Comparison of ENCODE assay signal across 1 cellular context in the genomic region with DNA sequence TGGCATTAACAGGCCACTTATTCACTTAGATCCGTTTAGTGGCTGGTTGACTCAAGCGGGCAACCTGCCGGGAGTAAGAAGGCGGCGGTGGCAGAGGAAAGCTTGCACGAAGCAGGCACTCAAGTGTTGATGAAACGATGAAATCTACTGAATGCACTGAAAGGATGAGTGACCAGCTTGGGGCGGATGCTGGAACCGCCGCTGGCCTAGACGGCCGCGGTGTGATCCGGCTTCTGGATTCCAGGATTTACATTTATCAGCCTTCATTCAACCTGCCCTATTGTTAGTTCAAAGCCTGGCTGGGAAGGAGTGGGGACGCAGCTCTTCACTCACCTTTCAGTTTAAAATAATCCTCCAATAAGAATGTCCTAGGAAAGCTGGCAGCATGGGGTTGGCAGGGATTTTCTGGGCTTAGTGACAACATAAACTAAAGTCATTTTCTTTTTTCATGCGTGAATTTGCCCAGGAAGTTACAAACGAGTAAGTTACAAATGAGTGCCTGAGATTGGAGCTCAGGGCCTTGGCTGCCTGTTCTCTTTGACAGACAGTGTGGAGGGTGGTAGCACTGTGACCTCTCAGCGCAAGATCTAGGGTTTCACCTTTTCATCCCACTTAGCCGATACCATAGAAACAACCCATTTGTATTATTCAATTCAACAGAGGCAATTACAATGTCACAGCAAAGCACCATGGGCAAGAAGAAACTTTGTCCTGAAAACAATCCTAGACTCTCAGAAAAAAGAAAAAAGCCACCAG.
TF ChIP-seq lines count a peak whose summit lies in the region.

No MANE protein-coding gene starts in this region.

TF ChIP-seq in HepG2, 621 proteins besides CTCF, POLR2A, EP300 and RAD21 (continued from another document):
- TF ChIP-seq BCL6 (CRISPR knock-in tag; IDR thresholded peaks at IDR 0.05) (peak; percentile 21; the same call in 1 of the 2 replicates), MXD4 (CRISPR knock-in tag; IDR thresholded peaks at IDR 0.05) (no peak), ZSCAN29 (CRISPR knock-in tag; conservative IDR thresholded peaks at IDR 0.05) (0 out of 2 replicates have a peak, but pooled peaks have one; percentile 26), FOXA3 (CRISPR knock-in tag; IDR thresholded peaks at IDR 0.05) (no peak), KDM5A (IDR thresholded peaks at IDR 0.05; ENCODE audit: borderline replicate concordance, low read length) (no peak), TBP (CRISPR knock-in tag; IDR thresholded peaks at IDR 0.05) (no peak), WIZ (CRISPR knock-in tag; IDR thresholded peaks at IDR 0.05) (no peak), PHF8 (CRISPR knock-in tag; IDR thresholded peaks at IDR 0.05) (peak; percentile 30; the same call in 1 of the 2 replicates), XRCC5 (optimal IDR thresholded peaks at IDR 0.05; ENCODE audit: low read length) (peak; percentile 68), ZFY (CRISPR knock-in tag; IDR thresholded peaks at IDR 0.05) (0 out of 2 replicates have a peak, but pooled peaks have one; percentile 18), SAP130 (CRISPR knock-in tag; IDR thresholded peaks at IDR 0.05; ENCODE audit: low read depth) (peak; percentile 41), MBD4 (IDR thresholded peaks at IDR 0.05; ENCODE audit: borderline replicate concordance, low read length) (0 out of 2 replicates have a peak, but pooled peaks have one; percentile 39), MED1 (CRISPR knock-in tag; IDR thresholded peaks at IDR 0.05) (0 out of 2 replicates have a peak, but pooled peaks have one; percentile 23), SOX5 (CRISPR knock-in tag; IDR thresholded peaks at IDR 0.05; ENCODE audit: borderline replicate concordance) (0 out of 2 replicates have a peak, but pooled peaks have one; percentile 28), ZNF75D (CRISPR knock-in tag; IDR thresholded peaks at IDR 0.05; ENCODE audit: borderline replicate concordance) (no peak), ETV6 (CRISPR knock-in tag; conservative IDR thresholded peaks at IDR 0.05) (0 out of 2 replicates have a peak, but pooled peaks have one; percentile 43), FOXO1 (CRISPR knock-in tag; IDR thresholded peaks at IDR 0.05) (no peak), TAF1 (CRISPR knock-in tag; IDR thresholded peaks at IDR 0.05) (peak; percentile 28; the same call in 1 of the 2 replicates), ZNF777 (CRISPR knock-in tag; IDR thresholded peaks at IDR 0.05) (peak; percentile 86), ASH2L (IDR thresholded peaks at IDR 0.05; ENCODE audit: insufficient read length, low read depth, low read length) (no peak), SOX13 (IDR thresholded peaks at IDR 0.05) (no peak), SOX13 (CRISPR knock-in tag; conservative IDR thresholded peaks at IDR 0.05 in 1 of 2, IDR thresholded peaks at IDR 0.05 in 1 of 2) (peak in 1 of 2 experiments; percentile 31; a peak in 1 of 4 replicates), ZNF292 (CRISPR knock-in tag; IDR thresholded peaks at IDR 0.05; ENCODE audit: borderline replicate concordance, low read depth) (0 out of 2 replicates have a peak, but pooled peaks have one; percentile 18), SMAD1 (CRISPR knock-in tag; IDR thresholded peaks at IDR 0.05; ENCODE audit: borderline replicate concordance, low read depth) (no peak)
- TF ChIP-seq, protein P1, sequence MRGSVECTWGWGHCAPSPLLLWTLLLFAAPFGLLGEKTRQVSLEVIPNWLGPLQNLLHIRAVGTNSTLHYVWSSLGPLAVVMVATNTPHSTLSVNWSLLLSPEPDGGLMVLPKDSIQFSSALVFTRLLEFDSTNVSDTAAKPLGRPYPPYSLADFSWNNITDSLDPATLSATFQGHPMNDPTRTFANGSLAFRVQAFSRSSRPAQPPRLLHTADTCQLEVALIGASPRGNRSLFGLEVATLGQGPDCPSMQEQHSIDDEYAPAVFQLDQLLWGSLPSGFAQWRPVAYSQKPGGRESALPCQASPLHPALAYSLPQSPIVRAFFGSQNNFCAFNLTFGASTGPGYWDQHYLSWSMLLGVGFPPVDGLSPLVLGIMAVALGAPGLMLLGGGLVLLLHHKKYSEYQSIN (CRISPR knock-in tag; IDR thresholded peaks at IDR 0.05; ENCODE audit: borderline replicate concordance): no peak
- TF ChIP-seq, protein P2, sequence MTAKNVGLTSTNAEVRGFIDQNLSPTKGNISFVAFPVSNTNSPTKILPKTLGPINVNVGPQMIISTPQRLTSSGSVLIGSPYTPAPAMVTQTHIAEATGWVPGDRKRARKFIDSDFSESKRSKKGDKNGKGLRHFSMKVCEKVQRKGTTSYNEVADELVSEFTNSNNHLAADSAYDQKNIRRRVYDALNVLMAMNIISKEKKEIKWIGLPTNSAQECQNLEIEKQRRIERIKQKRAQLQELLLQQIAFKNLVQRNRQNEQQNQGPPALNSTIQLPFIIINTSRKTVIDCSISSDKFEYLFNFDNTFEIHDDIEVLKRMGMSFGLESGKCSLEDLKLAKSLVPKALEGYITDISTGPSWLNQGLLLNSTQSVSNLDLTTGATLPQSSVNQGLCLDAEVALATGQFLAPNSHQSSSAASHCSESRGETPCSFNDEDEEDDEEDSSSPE (CRISPR knock-in tag; IDR thresholded peaks at IDR 0.05): no peak
- TF ChIP-seq, protein P3, sequence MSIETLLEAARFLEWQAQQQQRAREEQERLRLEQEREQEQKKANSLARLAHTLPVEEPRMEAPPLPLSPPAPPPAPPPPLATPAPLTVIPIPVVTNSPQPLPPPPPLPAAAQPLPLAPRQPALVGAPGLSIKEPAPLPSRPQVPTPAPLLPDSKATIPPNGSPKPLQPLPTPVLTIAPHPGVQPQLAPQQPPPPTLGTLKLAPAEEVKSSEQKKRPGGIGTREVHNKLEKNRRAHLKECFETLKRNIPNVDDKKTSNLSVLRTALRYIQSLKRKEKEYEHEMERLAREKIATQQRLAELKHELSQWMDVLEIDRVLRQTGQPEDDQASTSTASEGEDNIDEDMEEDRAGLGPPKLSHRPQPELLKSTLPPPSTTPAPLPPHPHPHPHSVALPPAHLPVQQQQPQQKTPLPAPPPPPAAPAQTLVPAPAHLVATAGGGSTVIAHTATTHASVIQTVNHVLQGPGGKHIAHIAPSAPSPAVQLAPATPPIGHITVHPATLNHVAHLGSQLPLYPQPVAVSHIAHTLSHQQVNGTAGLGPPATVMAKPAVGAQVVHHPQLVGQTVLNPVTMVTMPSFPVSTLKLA (IDR thresholded peaks at IDR 0.05): no peak
- TF ChIP-seq, protein P4, sequence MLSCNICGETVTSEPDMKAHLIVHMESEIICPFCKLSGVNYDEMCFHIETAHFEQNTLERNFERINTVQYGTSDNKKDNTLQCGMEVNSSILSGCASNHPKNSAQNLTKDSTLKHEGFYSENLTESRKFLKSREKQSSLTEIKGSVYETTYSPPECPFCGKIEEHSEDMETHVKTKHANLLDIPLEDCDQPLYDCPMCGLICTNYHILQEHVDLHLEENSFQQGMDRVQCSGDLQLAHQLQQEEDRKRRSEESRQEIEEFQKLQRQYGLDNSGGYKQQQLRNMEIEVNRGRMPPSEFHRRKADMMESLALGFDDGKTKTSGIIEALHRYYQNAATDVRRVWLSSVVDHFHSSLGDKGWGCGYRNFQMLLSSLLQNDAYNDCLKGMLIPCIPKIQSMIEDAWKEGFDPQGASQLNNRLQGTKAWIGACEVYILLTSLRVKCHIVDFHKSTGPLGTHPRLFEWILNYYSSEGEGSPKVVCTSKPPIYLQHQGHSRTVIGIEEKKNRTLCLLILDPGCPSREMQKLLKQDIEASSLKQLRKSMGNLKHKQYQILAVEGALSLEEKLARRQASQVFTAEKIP (CRISPR knock-in tag; IDR thresholded peaks at IDR 0.05; ENCODE audit: borderline replicate concordance): no peak
- TF ChIP-seq, protein P5, sequence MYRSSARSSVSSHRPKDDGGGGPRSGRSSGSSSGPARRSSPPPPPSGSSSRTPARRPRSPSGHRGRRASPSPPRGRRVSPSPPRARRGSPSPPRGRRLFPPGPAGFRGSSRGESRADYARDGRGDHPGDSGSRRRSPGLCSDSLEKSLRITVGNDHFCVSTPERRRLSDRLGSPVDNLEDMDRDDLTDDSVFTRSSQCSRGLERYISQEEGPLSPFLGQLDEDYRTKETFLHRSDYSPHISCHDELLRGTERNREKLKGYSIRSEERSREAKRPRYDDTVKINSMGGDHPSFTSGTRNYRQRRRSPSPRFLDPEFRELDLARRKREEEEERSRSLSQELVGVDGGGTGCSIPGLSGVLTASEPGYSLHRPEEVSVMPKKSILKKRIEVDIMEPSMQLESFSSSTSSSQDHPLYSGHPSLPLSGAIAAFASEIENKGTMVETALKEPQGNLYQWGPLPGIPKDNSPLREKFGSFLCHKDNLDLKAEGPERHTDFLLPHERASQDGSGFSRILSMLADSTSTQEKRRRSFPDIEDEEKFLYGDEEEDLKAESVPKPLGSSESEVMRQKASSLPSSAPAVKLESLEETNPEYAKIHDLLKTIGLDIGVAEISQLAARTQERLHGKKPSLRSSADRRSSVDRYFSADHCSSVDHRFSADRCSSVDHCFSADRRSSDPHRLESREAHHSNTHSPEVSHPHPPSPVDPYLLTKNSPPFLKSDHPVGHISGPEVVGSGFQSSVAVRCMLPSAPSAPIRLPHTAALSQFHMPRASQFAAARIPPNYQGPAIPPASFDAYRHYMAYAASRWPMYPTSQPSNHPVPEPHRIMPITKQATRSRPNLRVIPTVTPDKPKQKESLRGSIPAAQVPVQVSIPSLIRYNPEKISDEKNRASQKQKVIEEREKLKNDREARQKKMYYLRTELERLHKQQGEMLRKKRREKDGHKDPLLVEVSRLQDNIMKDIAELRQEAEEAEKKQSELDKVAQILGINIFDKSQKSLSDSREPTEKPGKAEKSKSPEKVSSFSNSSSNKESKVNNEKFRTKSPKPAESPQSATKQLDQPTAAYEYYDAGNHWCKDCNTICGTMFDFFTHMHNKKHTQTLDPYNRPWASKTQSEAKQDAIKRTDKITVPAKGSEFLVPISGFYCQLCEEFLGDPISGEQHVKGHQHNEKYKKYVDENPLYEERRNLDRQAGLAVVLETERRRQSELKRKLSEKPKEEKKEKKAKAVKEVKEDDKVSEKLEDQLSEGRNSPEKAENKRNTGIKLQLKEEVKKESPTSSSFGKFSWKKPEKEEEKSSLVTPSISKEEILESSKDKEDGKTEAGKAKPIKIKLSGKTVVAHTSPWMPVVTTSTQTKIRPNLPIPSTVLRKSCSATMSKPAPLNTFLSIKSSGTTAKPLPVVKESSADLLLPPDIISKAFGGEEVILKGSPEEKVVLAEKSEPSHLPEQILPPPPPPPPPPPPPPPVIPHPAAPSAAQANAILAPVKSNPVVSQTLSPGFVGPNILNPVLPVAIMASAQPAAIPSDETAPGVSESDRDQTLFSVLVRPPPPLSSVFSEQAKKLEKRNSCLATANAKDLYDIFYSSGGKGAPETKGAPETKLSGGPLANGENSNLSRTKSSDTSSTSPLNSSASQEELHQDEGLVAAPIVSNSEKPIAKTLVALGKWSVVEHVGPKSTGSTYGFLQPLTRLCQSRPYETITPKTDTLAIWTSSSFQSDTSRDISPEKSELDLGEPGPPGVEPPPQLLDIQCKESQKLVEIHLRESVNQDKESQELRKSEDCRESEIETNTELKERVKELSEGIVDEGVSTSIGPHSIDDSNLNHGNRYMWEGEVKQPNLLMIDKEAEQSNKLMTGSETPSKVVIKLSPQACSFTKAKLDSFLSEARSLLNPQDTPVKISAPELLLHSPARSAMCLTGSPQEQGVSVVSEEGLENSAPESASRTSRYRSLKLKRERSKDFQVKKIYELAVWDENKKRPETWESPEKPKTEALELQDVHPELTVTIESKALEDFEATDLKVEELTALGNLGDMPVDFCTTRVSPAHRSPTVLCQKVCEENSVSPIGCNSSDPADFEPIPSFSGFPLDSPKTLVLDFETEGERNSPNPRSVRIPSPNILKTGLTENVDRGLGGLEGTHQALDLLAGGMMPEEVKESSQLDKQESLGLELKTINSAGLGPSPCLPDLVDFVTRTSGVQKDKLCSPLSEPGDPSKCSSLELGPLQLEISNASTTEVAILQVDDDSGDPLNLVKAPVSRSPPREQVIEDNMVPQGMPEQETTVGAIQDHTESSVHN (CRISPR knock-in tag; IDR thresholded peaks at IDR 0.05): no peak
- TF ChIP-seq, protein P6, sequence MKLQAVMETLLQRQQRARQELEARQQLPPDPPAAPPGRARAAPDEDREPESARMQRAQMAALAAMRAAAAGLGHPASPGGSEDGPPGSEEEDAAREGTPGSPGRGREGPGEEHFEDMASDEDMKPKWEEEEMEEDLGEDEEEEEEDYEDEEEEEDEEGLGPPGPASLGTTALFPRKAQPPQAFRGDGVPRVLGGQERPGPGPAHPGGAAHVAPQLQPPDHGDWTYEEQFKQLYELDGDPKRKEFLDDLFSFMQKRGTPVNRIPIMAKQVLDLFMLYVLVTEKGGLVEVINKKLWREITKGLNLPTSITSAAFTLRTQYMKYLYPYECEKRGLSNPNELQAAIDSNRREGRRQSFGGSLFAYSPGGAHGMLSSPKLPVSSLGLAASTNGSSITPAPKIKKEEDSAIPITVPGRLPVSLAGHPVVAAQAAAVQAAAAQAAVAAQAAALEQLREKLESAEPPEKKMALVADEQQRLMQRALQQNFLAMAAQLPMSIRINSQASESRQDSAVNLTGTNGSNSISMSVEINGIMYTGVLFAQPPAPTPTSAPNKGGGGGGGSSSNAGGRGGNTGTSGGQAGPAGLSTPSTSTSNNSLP (IDR thresholded peaks at IDR 0.05; ENCODE audit: low read depth, low read length): peak; percentile 71; the same call in 1 of the 2 replicates
TF ChIP-seq in HepG2: peak in this region for 21.
